ENCODE assay signal across 28 cellular contexts in genomic region chr17:40695874-40696472, GRCh38. TPM values are rescaled to one million over a fixed set of nuclear protein-coding genes. Genes with fewer than 3 reads are reported as not detected.
DNase-seq lines count a peak whose midpoint lies in the region; ATAC-seq, FAIRE-seq and TF ChIP-seq lines count a peak whose summit lies in the region.
"Had no signal": no experiment of that assay in that cellular context is flagged by ENCODE, and none has a peak within 500 bp of the region (broad histone marks: within the 10 kb centered on the region; RNA-seq: fewer than 3 reads in every experiment).

No MANE protein-coding gene starts in this region.

- no peak for FAIRE-seq in pancreas (lab: Jason Lieb, UNC)
- FAIRE-seq: D721Med, GM19239, small intestine had no signal

- no peak for TF ChIP-seq CTCF in VCaP (conservative IDR thresholded peaks at IDR 0.05)
- no peak for TF ChIP-seq CTCF in pancreas (IDR thresholded peaks at IDR 0.05)
- TF ChIP-seq CTCF in lower leg skin (IDR thresholded peaks at IDR 0.05): no peak

- H3K27ac ChIP-seq in VCaP (peak overlapping the region; percentile 82), pancreas (peak overlapping the region in 2 of 4 donors; percentile 41 to 62)
- H3K27ac ChIP-seq: left ventricle myocardium inferior, uterus had no signal

- H3K9me3 ChIP-seq in pancreas: no peaks in the 10 kb centered on the region
- H3K9me3 ChIP-seq: left ventricle myocardium inferior, uterus had no signal

- intact Hi-C loops in pancreas (cut with DNase I) (no loop called here), lower leg skin (cut with DNase I; ENCODE audit: low total_unique reads) (no loop called here)

- H3K4me1 ChIP-seq in pancreas: peaks cover 0 to 6% (median 3%) of the 10 kb centered on the region in 3 donors
- H3K4me1 ChIP-seq: left ventricle myocardium inferior, uterus had no signal

- H3K4me3 ChIP-seq in pancreas (no peak overlapping the region), lower leg skin (ENCODE audit: low read depth, poor library complexity, severe bottlenecking) (no peak overlapping the region)
- H3K4me3 ChIP-seq: left ventricle myocardium inferior, uterus had no signal

- H3K27me3 ChIP-seq in pancreas: peaks cover 0 to 3% (median 0%) of the 10 kb centered on the region in 4 donors
- H3K27me3 ChIP-seq: uterus had no signal

- 60 to 61% methylated on average over 6 of the region's 6 CpGs for WGBS in pancreas, 2 donors
- WGBS in lower leg skin, 2 donors: 90 to 91% methylated on average over 6 of the region's 6 CpGs

- TF ChIP-seq POLR2A in lower leg skin (IDR thresholded peaks at IDR 0.05): no peak

- DNase-seq in DMS79 (lab: John Stamatoyannopoulos, UW) (peak; percentile 16), kidney tubule cell (ENCODE audit: low spot score) (peak; percentile 23), pancreas (no peak), lower leg skin (ENCODE audit: low spot score in 2 of 2) (no peak), NCI-H1092 treated with DMSO at 0.1 percent for 48 hours (lab: John Stamatoyannopoulos, UW) (no peak)
- DNase-seq: activated CD8-positive, alpha-beta T cell treated with anti-CD3 and anti-CD28 coated beads for 36 hours; activated effector memory CD4-positive, alpha-beta T cell treated with anti-CD3 and anti-CD28 coated beads, Interleukin-2, amount 50 U/mL, for 16 hours; activated naive CD8-positive, alpha-beta T cell treated with anti-CD3 and anti-CD28 coated beads, Interleukin-2, amount 50 U/mL, for 24 hours; activated T-cell treated with anti-CD3 and anti-CD28 coated beads for 4 hours; C1 segment of cervical spinal cord; left ventricle myocardium inferior; NCI-H1417 treated with DMSO at 0.1 percent for 48 hours; NCI-H2081 treated with DMSO at 0.1 percent for 48 hours; NCI-H446; Right ventricle myocardium superior; small intestine; stimulated activated CD4-positive, alpha-beta T cell treated with anti-CD3 and anti-CD28 coated beads, Interleukin-1b, Interleukin-23, amount 100 ng/mL, for 48 hours; SW 1271; uterus had no signal

- ATAC-seq in pancreas (peak in 3 of 4 donors; percentile 61 to 67 (median 66)), HG03280 (IDR thresholded peaks at IDR 0.05; ENCODE audit: unreplicated experiment) (no peak), GM18517 (IDR thresholded peaks at IDR 0.05; ENCODE audit: unreplicated experiment) (no peak)
- ATAC-seq: activated CD8-positive, alpha-beta T cell treated with anti-CD3 and anti-CD28 coated beads for 36 hours; activated naive CD8-positive, alpha-beta T cell treated with anti-CD3 and anti-CD28 coated beads, Interleukin-2, amount 50 U/mL, for 24 hours; HCT116 had no signal

- H3K36me3 ChIP-seq in pancreas: no peaks in the 10 kb centered on the region
- H3K36me3 ChIP-seq: left ventricle myocardium inferior, uterus had no signal

RNA-seq across cellular contexts. Expression of gene KRT24, which starts 7.6 kb away (rescaled TPM):
- not detected for total RNA-seq in pancreas
- polyA plus RNA-seq in pancreas: under 1 TPM in 1 of 2 donors, not detected in 1; 0.08 TPM
- total RNA-seq in lower leg skin: not detected
- total RNA-seq: activated CD8-positive, alpha-beta T cell treated with anti-CD3 and anti-CD28 coated beads for 36 hours; cerebellum; left ventricle myocardium inferior; OCI-LY7; Right ventricle myocardium superior; uterus had no signal
- polyA plus RNA-seq: IgD-negative memory B cell had no signal

RNA-seq across cellular contexts. Expression of gene KRT222, which starts 31.0 kb away (rescaled TPM):
- total RNA-seq in pancreas (1 to 10 TPM in 3 of 6 donors, under 1 TPM in 3; 0.28 to 2.7 (median 1.1) TPM), lower leg skin (under 1 TPM in 2 of 4 donors, not detected in 2; 0.13 to 0.19 TPM)
- 1 to 10 TPM; 1.4 to 4.9 TPM for polyA plus RNA-seq in pancreas
- total RNA-seq: activated CD8-positive, alpha-beta T cell treated with anti-CD3 and anti-CD28 coated beads for 36 hours; OCI-LY7; Right ventricle myocardium superior had no signal
- polyA plus RNA-seq: IgD-negative memory B cell had no signal

RNA-seq across cellular contexts. Expression of gene SMARCE1, which starts 48.4 kb away (rescaled TPM):
- total RNA-seq in pancreas (10 to 100 TPM; 21.7 to 48.5 (median 35.4) TPM), lower leg skin (10 to 100 TPM; 63.2 to 77.2 (median 67.6) TPM)
- polyA plus RNA-seq in pancreas: 10 to 100 TPM; 29.0 to 55.8 TPM

RNA-seq across cellular contexts. Expression of gene KRT25, which starts 59.2 kb away (rescaled TPM):
- total RNA-seq in pancreas (not detected), lower leg skin (100 to 1,000 TPM in 1 of 4 donors, under 1 TPM in 1, not detected in 2; 0.59 to 111 TPM)
- not detected for polyA plus RNA-seq in pancreas
- total RNA-seq: activated CD8-positive, alpha-beta T cell treated with anti-CD3 and anti-CD28 coated beads for 36 hours; cerebellum; left ventricle myocardium inferior; OCI-LY7; Right ventricle myocardium superior; uterus had no signal
- polyA plus RNA-seq: IgD-negative memory B cell, small intestine had no signal

Comparison
In these comparisons a context has a peak if more than half of its experiments do, and no peak if none do; other contexts are left out.
1. DNase-seq: peak in DMS79 (single experiment) and kidney tubule cell (single experiment); none in pancreas (0 of 6), lower leg skin (0 of 2) and NCI-H1092 treated with DMSO at 0.1 percent for 48 hours (single experiment).
2. ATAC-seq: peak in pancreas (3 of 4); none in HG03280 (single experiment) and GM18517 (single experiment).